In the genomic region with DNA sequence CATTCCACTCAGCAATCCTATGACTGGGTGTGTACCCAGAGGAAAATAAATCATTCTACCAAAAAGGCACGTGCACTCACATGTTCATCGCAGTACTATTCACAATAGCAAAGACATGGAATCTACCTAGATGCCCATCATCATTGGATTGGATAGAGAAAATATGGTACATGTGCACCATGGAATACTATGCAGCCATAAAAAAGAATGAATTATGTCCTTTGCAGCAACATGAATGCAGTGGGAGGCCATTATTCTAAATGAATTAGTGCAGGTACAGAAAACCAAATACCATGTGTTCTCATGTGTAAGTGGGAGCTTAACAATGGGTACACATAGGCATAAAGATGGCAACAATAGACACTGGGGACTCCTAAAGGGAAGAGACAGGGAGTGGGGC, we compare ENCODE assay signal across 9 cellular contexts. TPM values are rescaled to one million over a fixed set of nuclear protein-coding genes. Genes with fewer than 3 reads are reported as not detected.
"Had no signal": no experiment of that assay in that cellular context is flagged by ENCODE, and none has a peak within 500 bp of the region (broad histone marks: within the 10 kb centered on the region; RNA-seq: fewer than 3 reads in every experiment).

No MANE protein-coding gene starts in this region.

- ATAC-seq: HepG2 had no signal

- H3K9ac ChIP-seq: KMS-11 had no signal

- FAIRE-seq: HepG2, HTR-8/SVneo had no signal

- H3K27ac ChIP-seq: HL-60, KMS-11 had no signal

- H3K4me2 ChIP-seq: KMS-11 had no signal

- DNase-seq: IMR-90, Karpas-422, KG1 had no signal

RNA-seq across cellular contexts. Expression of a gene that starts 39.9 kb away (rescaled TPM):
- total RNA-seq: HepG2, HT-29 had no signal
- polyA plus RNA-seq: HepG2, IgD-negative memory B cell had no signal
